ENCODE assay signal across 19 cellular contexts in genomic region chr4:14816592-14817273, GRCh38.
DNase-seq lines count a peak whose midpoint lies in the region; ATAC-seq, FAIRE-seq and TF ChIP-seq lines count a peak whose summit lies in the region.
"Had no signal": no experiment of that assay in that cellular context is flagged by ENCODE, and none has a peak within 500 bp of the region (broad histone marks: within the 10 kb centered on the region; RNA-seq: fewer than 3 reads in every experiment).

No MANE protein-coding gene starts in this region.

- H3K18ac ChIP-seq in mesendoderm (ENCODE audit: low read length): no peak overlapping the region

- WGBS in mesendoderm (ENCODE audit: extremely low coverage, insufficient coverage, low lambda C conversion rate): no CpG with 5 or more reads among the region's 4 CpGs

- H3K23ac ChIP-seq in mesendoderm (ENCODE audit: low read length): no peak overlapping the region

- H3K27ac ChIP-seq in left ventricle myocardium inferior (replicated peaks) (no peak overlapping the region), mesendoderm (ENCODE audit: low read depth, low read length) (no peak overlapping the region)
- H3K27ac ChIP-seq: BLaER1, GM23248, HL-60 had no signal

- peak; percentile 85 for ATAC-seq in Right ventricle myocardium superior (ENCODE audit: poor library complexity)
- ATAC-seq in GM21825 (IDR thresholded peaks at IDR 0.05; ENCODE audit: unreplicated experiment): no peak
- ATAC-seq: GM12878, HCT116 had no signal

- no peak overlapping the region for H3K56ac ChIP-seq in mesendoderm (ENCODE audit: low read length)

- no peak overlapping the region for H4K8ac ChIP-seq in mesendoderm (ENCODE audit: low read depth, low read length)

- H3K4me2 ChIP-seq in mesendoderm (ENCODE audit: low read length): no peak overlapping the region
- H3K4me2 ChIP-seq: BLaER1 had no signal

- no peak overlapping the region for H4K5ac ChIP-seq in mesendoderm (ENCODE audit: low read length)

- no peak overlapping the region for H3K9ac ChIP-seq in mesendoderm (ENCODE audit: low read length)
- H3K9ac ChIP-seq: BLaER1, GM23248 had no signal

- H3K4me3 ChIP-seq in left ventricle myocardium inferior (no peak overlapping the region), mesendoderm (ENCODE audit: low read length) (no peak overlapping the region)
- H3K4me3 ChIP-seq: BLaER1, GM12878, GM23248 had no signal

- H3K4ac ChIP-seq in mesendoderm (ENCODE audit: low read depth, low read length): no peak overlapping the region

- no peak for FAIRE-seq in RCC 7860 (lab: Jason Lieb, UNC)
- FAIRE-seq: GM12878, GM18507, H54 had no signal

- H2BK15ac ChIP-seq in mesendoderm (replicated peaks; ENCODE audit: low read depth): no peak overlapping the region

- no peak for TF ChIP-seq CTCF in left ventricle myocardium inferior (IDR thresholded peaks at IDR 0.05; ENCODE audit: borderline replicate concordance)

- DNase-seq in NCI-H1105 (lab: John Stamatoyannopoulos, UW) (peak; percentile 54), NCI-H1105 treated with DMSO at 0.1 percent for 48 hours (lab: John Stamatoyannopoulos, UW) (no peak), Right ventricle myocardium superior (no peak), left ventricle myocardium inferior (no peak), NCI-H748 treated with DMSO at 0.1 percent for 48 hours (lab: John Stamatoyannopoulos, UW) (peak; percentile 14), mesendoderm (peak; percentile 10), RCC 7860 (ENCODE audit: low spot score) (no peak)
- DNase-seq: 8988T; AML-193; Caco-2; CD8-positive, alpha-beta memory T cell; GM23248 had no signal

- no peaks in the 10 kb centered on the region for H3K79me1 ChIP-seq in mesendoderm (ENCODE audit: low read length)

- H3K9me3 ChIP-seq in left ventricle myocardium inferior (replicated peaks): no peaks in the 10 kb centered on the region
- H3K9me3 ChIP-seq: BLaER1, Caco-2 had no signal

- H3K36me3 ChIP-seq in left ventricle myocardium inferior (no peaks in the 10 kb centered on the region), mesendoderm (ENCODE audit: control insufficient read depth, insufficient read depth, low read length) (no peaks in the 10 kb centered on the region)
- H3K36me3 ChIP-seq: BLaER1 had no signal

- H2BK120ac ChIP-seq in mesendoderm (ENCODE audit: low read depth, low read length): no peak overlapping the region

- H2AK5ac ChIP-seq in mesendoderm (ENCODE audit: low read length): no peak overlapping the region

- H3K27me3 ChIP-seq in left ventricle myocardium inferior (ENCODE audit: low read depth) (no peaks in the 10 kb centered on the region), mesendoderm (ENCODE audit: insufficient read depth, low read length, poor library complexity) (no peaks in the 10 kb centered on the region)
- H3K27me3 ChIP-seq: BLaER1 had no signal

- H3K79me2 ChIP-seq in mesendoderm (ENCODE audit: control insufficient read depth, insufficient read depth, low read length): no peaks in the 10 kb centered on the region

- H2BK5ac ChIP-seq in mesendoderm (ENCODE audit: low read length): no peak overlapping the region

- peaks cover 17% of the 10 kb centered on the region for H3K4me1 ChIP-seq in left ventricle myocardium inferior
- no peaks in the 10 kb centered on the region for H3K4me1 ChIP-seq in mesendoderm (ENCODE audit: control insufficient read depth, low read depth, low read length)
- H3K4me1 ChIP-seq: BLaER1, Caco-2 had no signal

- intact Hi-C loops in Right ventricle myocardium superior (cut with DNase I) (no loop called here), left ventricle myocardium inferior (cut with micrococcal nuclease) (no loop called here)

Comparison
In these comparisons a context has a peak if more than half of its experiments do, and no peak if none do; other contexts are left out.
1. DNase-seq: peak in NCI-H1105 (single experiment), NCI-H748 treated with DMSO at 0.1 percent for 48 hours (single experiment) and mesendoderm (single experiment); none in NCI-H1105 treated with DMSO at 0.1 percent for 48 hours (single experiment), Right ventricle myocardium superior (single experiment), left ventricle myocardium inferior (single experiment) and RCC 7860 (single experiment).